In genomic region chr1:2395245-2395644, GRCh38 we compare ENCODE assay signal across 22 cellular contexts. TPM values are rescaled to one million over a fixed set of nuclear protein-coding genes. Genes with fewer than 3 reads are reported as not detected.
A peak's percentile ranks its signal among the peaks of the same experiment; 100 is the strongest.
DNase-seq lines count a peak whose midpoint lies in the region; ATAC-seq, FAIRE-seq and TF ChIP-seq lines count a peak whose summit lies in the region.
"Had no signal": no experiment of that assay in that cellular context is flagged by ENCODE, and none has a peak within 500 bp of the region (broad histone marks: within the 10 kb centered on the region; RNA-seq: fewer than 3 reads in every experiment).

No MANE protein-coding gene starts in this region.

- H3K9me3 ChIP-seq in CD4-positive, alpha-beta T cell (ENCODE audit: control insufficient read depth, low read length) = no peaks in the 10 kb centered on the region
- H3K9me3 ChIP-seq in GM12878 (replicated peaks; ENCODE audit: control insufficient read depth, insufficient read depth, low read length) (no peaks in the 10 kb centered on the region), upper lobe of left lung (no peaks in the 10 kb centered on the region)
- H3K9me3 ChIP-seq: ovary, right atrium auricular region had no signal

- no peak for TF ChIP-seq RAD21 in GM12878 (IDR thresholded peaks at IDR 0.05; ENCODE audit: insufficient read depth, low read depth, low read length)

- WGBS in GM12878 (ENCODE audit: insufficient coverage, insufficient replicate concordance, low lambda C conversion rate, missing lambda C conversion rate) = 94% methylated on average over 9 of the region's 10 CpGs
- WGBS in upper lobe of left lung, 2 donors = 96% methylated on average over 9 to 10 of the region's 10 CpGs

- peaks cover 42% of the 10 kb centered on the region for H3K79me2 ChIP-seq in GM12878 (ENCODE audit: control insufficient read depth, insufficient read depth, low read length)

- CTCF ChIA-PET in CD4-positive, alpha-beta T cell (lab: Charles Lee) = no interaction called here
- CTCF ChIA-PET in GM12878 (lab: Yijun Ruan, JAX) = no interaction called here
- CTCF ChIA-PET in activated CD8-positive, alpha-beta memory T cell treated with anti-CD3 and anti-CD28 coated beads, Interleukin-2, amount 10 ng/mL, durations not matched to agents 7 days and 5 days (lab: Charles Lee) = no interaction called here

- H3K4me1 ChIP-seq in GM12878 (ENCODE audit: control insufficient read depth, insufficient read depth, low read length) (peaks cover 14% of the 10 kb centered on the region), upper lobe of left lung (peaks cover 23 to 38% (median 32%) of the 10 kb centered on the region in 4 donors)

- peak overlapping the region; percentile 88 for H3K27ac Mint-ChIP-seq in CD4-positive, alpha-beta T cell
- no peak overlapping the region for H3K27ac Mint-ChIP-seq in neural crest cell (ENCODE audit: unreplicated experiment)
- H3K27ac Mint-ChIP-seq in activated CD8-positive, alpha-beta memory T cell treated with anti-CD3 and anti-CD28 coated beads, Interleukin-2, amount 10 ng/mL, durations not matched to agents 7 days and 5 days = no peak overlapping the region
- H3K27ac Mint-ChIP-seq: CD8-positive, alpha-beta T cell; memory B cell had no signal

- no peaks in the 10 kb centered on the region for H3K27me3 Mint-ChIP-seq in CD4-positive, alpha-beta T cell
- no peaks in the 10 kb centered on the region for H3K27me3 Mint-ChIP-seq in neural crest cell (ENCODE audit: low read depth)
- no peaks in the 10 kb centered on the region for H3K27me3 Mint-ChIP-seq in activated CD8-positive, alpha-beta memory T cell treated with anti-CD3 and anti-CD28 coated beads, Interleukin-2, amount 10 ng/mL, durations not matched to agents 7 days and 5 days
- H3K27me3 Mint-ChIP-seq: memory B cell had no signal

- SMC1A ChIA-PET in GM12878 (lab: Charles Lee; ENCODE audit: uncharacterized antibody, unreplicated experiment) = no interaction called here

- TF ChIP-seq POLR2A in GM12878 (IDR thresholded peaks at IDR 0.05; ENCODE audit: low read depth, low read length) = peak; percentile 57
- TF ChIP-seq POLR2A in upper lobe of left lung (IDR thresholded peaks at IDR 0.05) = no peak

- TF ChIP-seq EP300 in GM12878 (IDR thresholded peaks at IDR 0.05; ENCODE audit: borderline replicate concordance in 1 of 2, control insufficient read depth in 1 of 2, low read depth in 2 of 2, low read length in 2 of 2) = no peak
- TF ChIP-seq EP300 in upper lobe of left lung (IDR thresholded peaks at IDR 0.05) = no peak

- H3K9me3 Mint-ChIP-seq in CD4-positive, alpha-beta T cell = no peaks in the 10 kb centered on the region
- no peaks in the 10 kb centered on the region for H3K9me3 Mint-ChIP-seq in neural crest cell
- H3K9me3 Mint-ChIP-seq in activated CD8-positive, alpha-beta memory T cell treated with anti-CD3 and anti-CD28 coated beads, Interleukin-2, amount 10 ng/mL, durations not matched to agents 7 days and 5 days (ENCODE audit: low read depth) = no peaks in the 10 kb centered on the region
- H3K9me3 Mint-ChIP-seq: CD8-positive, alpha-beta T cell; memory B cell had no signal

- no peak for FAIRE-seq in GM12878 (lab: Jason Lieb, UNC)
- FAIRE-seq: HTR-8/SVneo had no signal

- H3K27ac ChIP-seq in 22Rv1 (peak overlapping the region; percentile 90), GM12878 (ENCODE audit: control insufficient read depth, insufficient read depth) (no peak overlapping the region), upper lobe of left lung (no peak overlapping the region)
- no peak overlapping the region for H3K27ac ChIP-seq in CD4-positive, alpha-beta T cell (ENCODE audit: low read depth, low read length)
- H3K27ac ChIP-seq: epithelial cell of prostate, ovary, right atrium auricular region had no signal

- POLR2A ChIA-PET in CD4-positive, alpha-beta T cell (lab: Charles Lee) = no interaction called here
- POLR2A ChIA-PET in GM12878 (lab: Charles Lee) = interaction anchor here (1.3 kb wide), 1 partner anchor 16 kb away, joined by 6 read pairs; no protein-coding TSS in a partner anchor

- H3K36me3 ChIP-seq in GM12878 (ENCODE audit: control insufficient read depth in 2 of 2, insufficient read depth in 2 of 2, low read length in 1 of 2) (peaks cover 15 to 17% of the 10 kb centered on the region in 2 experiments), upper lobe of left lung (peaks cover 18 to 69% (median 43%) of the 10 kb centered on the region in 4 donors)
- H3K36me3 ChIP-seq: ovary had no signal

- no peak overlapping the region for H3K9ac ChIP-seq in GM12878 (ENCODE audit: control insufficient read depth, insufficient read depth, low read length)

- no peak overlapping the region for H2AFZ ChIP-seq in GM12878 (ENCODE audit: control insufficient read depth, low read depth, low read length)

- no peak for DNase-seq in CD4-positive, alpha-beta T cell
- DNase-seq in GM12878 (ENCODE audit: low read depth, low spot score) = no peak
- DNase-seq in neural crest cell (ENCODE audit: low read depth, low spot score) = no peak
- DNase-seq in activated CD8-positive, alpha-beta memory T cell treated with anti-CD3 and anti-CD28 coated beads, Interleukin-2, amount 10 ng/mL, durations not matched to agents 7 days and 5 days = no peak
- DNase-seq in upper lobe of left lung = no peak
- DNase-seq in DMS 273 treated with DMSO at 0.1 percent for 48 hours (lab: John Stamatoyannopoulos, UW) = no peak
- DNase-seq: activated effector memory CD4-positive, alpha-beta T cell treated with Interleukin-2 at 50 U/mL for 16 hours; amygdala; CD8-positive, alpha-beta T cell; GDM1; Karpas-422; left colon; NCI-H187 treated with DMSO at 0.1 percent for 48 hours; NCI-H748 treated with DMSO at 0.1 percent for 48 hours; ovary; SW 1271 had no signal

- no peak for TF ChIP-seq CTCF in 22Rv1 (IDR thresholded peaks at IDR 0.05)
- no peak for TF ChIP-seq CTCF in CD4-positive, alpha-beta T cell (IDR thresholded peaks at IDR 0.05)
- TF ChIP-seq CTCF in GM12878 (IDR thresholded peaks at IDR 0.05 in 2 of 3, conservative IDR thresholded peaks at IDR 0.05 in 1 of 3; ENCODE audit: control insufficient read depth in 2 of 3, extremely low read depth in 1 of 3, insufficient read depth in 1 of 3, low read depth in 3 of 3, low read length in 3 of 3) = no peak
- no peak for TF ChIP-seq CTCF in neural crest cell (conservative IDR thresholded peaks at IDR 0.05)
- no peak for TF ChIP-seq CTCF in upper lobe of left lung (IDR thresholded peaks at IDR 0.05)

- peak overlapping the region; percentile 60 for H3K4me3 Mint-ChIP-seq in CD4-positive, alpha-beta T cell
- peak overlapping the region; percentile 49 for H3K4me3 Mint-ChIP-seq in neural crest cell
- H3K4me3 Mint-ChIP-seq in activated CD8-positive, alpha-beta memory T cell treated with anti-CD3 and anti-CD28 coated beads, Interleukin-2, amount 10 ng/mL, durations not matched to agents 7 days and 5 days = no peak overlapping the region
- H3K4me3 Mint-ChIP-seq: CD8-positive, alpha-beta T cell; memory B cell had no signal

- RAD21 ChIA-PET in GM12878 (lab: Charles Lee; ENCODE audit: unreplicated experiment) = no interaction called here

- H3K4me3 ChIP-seq in GM12878 (no peak overlapping the region), upper lobe of left lung (no peak overlapping the region)
- H3K4me3 ChIP-seq: ovary, right atrium auricular region had no signal

- peaks cover 73% of the 10 kb centered on the region for H3K36me3 Mint-ChIP-seq in CD4-positive, alpha-beta T cell (ENCODE audit: low read depth)
- peaks cover 7% of the 10 kb centered on the region for H3K36me3 Mint-ChIP-seq in neural crest cell (ENCODE audit: low read depth)
- peaks cover 36% of the 10 kb centered on the region for H3K36me3 Mint-ChIP-seq in activated CD8-positive, alpha-beta memory T cell treated with anti-CD3 and anti-CD28 coated beads, Interleukin-2, amount 10 ng/mL, durations not matched to agents 7 days and 5 days

- H3K4me2 ChIP-seq in GM12878 (ENCODE audit: control insufficient read depth, insufficient read depth) = no peak overlapping the region

- BruUV-seq in GM12878 (replicated peaks; lab: Mats Ljungman, UMichigan) = no TSS peak

- in situ Hi-C loops in GM12878 (cut with MboI) = no loop called here

- H3K4me1 Mint-ChIP-seq in CD4-positive, alpha-beta T cell (ENCODE audit: low read depth) = peaks cover 38% of the 10 kb centered on the region
- peaks cover 18% of the 10 kb centered on the region for H3K4me1 Mint-ChIP-seq in neural crest cell
- H3K4me1 Mint-ChIP-seq in activated CD8-positive, alpha-beta memory T cell treated with anti-CD3 and anti-CD28 coated beads, Interleukin-2, amount 10 ng/mL, durations not matched to agents 7 days and 5 days = peaks cover 49% of the 10 kb centered on the region

- intact Hi-C loops in CD4-positive, alpha-beta T cell (cut with DNase I, micrococcal nuclease) = loop anchor here in 1 of 2 experiments (10.0 kb wide), 1 partner anchor 760 kb away; the partner anchor contains the start of gene MMP23B
- intact Hi-C loops in GM12878 (cut with micrococcal nuclease; ENCODE audit: unreplicated experiment) = no loop called here

- H4K20me1 ChIP-seq in GM12878 (ENCODE audit: control insufficient read depth, insufficient read depth) = no peaks in the 10 kb centered on the region

- no peak for ATAC-seq in CD4-positive, alpha-beta T cell (ENCODE audit: poor library complexity)
- ATAC-seq in GM12878 = no peak
- ATAC-seq in activated CD8-positive, alpha-beta memory T cell treated with anti-CD3 and anti-CD28 coated beads, Interleukin-2, amount 10 ng/mL, durations not matched to agents 7 days and 5 days = no peak
- ATAC-seq in upper lobe of left lung (ENCODE audit: low FRiP score in 2 of 2) = no peak
- ATAC-seq: CD8-positive, alpha-beta T cell; left colon; Right ventricle myocardium inferior had no signal

- H3K27me3 ChIP-seq in CD4-positive, alpha-beta T cell (ENCODE audit: control insufficient read depth, insufficient read depth, low read length) = no peaks in the 10 kb centered on the region
- H3K27me3 ChIP-seq in GM12878 (replicated peaks in 1 of 2; ENCODE audit: control insufficient read depth in 2 of 2, insufficient read depth in 2 of 2, low read length in 1 of 2) = no peaks in the 10 kb centered on the region
- H3K27me3 ChIP-seq in upper lobe of left lung = no peaks in the 10 kb centered on the region
- H3K27me3 ChIP-seq: ovary, right atrium auricular region had no signal

RNA-seq across cellular contexts. Expression of gene RER1, which starts 3.6 kb away (rescaled TPM):
- 10 to 100 TPM; 57.9 to 60.7 TPM for total RNA-seq in CD4-positive, alpha-beta T cell
- total RNA-seq in GM12878 (2013; cell fraction: nucleolus; rRNA removed) = 63.7 and 66.3 TPM in 2 replicates
- total RNA-seq in GM12878 (2014; rRNA removed) (82.1 and 105 TPM in 2 replicates), GM12878 (2014; rRNA removed; fragmentation: Illumina TruSeq; extraction: Trizol) (80.8 and 84.8 TPM in 2 replicates), GM12878 (2021) (145 and 149 TPM in 2 replicates), neural crest cell (108 and 111 TPM in 2 replicates), upper lobe of left lung (100 to 1,000 TPM in 2 of 6 donors, 10 to 100 TPM in 4; 48.2 to 133 (median 61.1) TPM)
- 26.0 TPM for polyA plus RNA-seq in GM12878 (2011; ENCODE audit: low read depth)
- polyA plus RNA-seq in GM12878 (2011; rRNA removed) (194 and 216 TPM in 2 replicates), GM12878 (2014; fragmentation: Illumina TruSeq; extraction: Trizol) (172 and 189 TPM in 2 replicates), GM12878 (2014; fragmentation: Nextera tagmentation; extraction: Ambion mirVana) (10 to 100 TPM; 29.2 to 48.5 TPM), GM12878 (2014; rRNA removed) (105 and 124 TPM in 2 replicates), GM12878 (2016; fragmentation: Nextera tagmentation; extraction: Ambion mirVana) (100 to 1,000 TPM; 268 to 274 TPM)
- 152 and 242 TPM in 2 replicates for polyA plus RNA-seq in GM12878 (2011; cell fraction: cytosol; rRNA removed)
- polyA plus RNA-seq in GM12878 (2011; cell fraction: nucleus; rRNA removed) = 185 and 207 TPM in 2 replicates
- polyA plus RNA-seq in GM12878 (2012) = 81.4 and 94.1 TPM in 2 replicates
- 151 and 226 TPM in 2 replicates for polyA minus RNA-seq in GM12878 (2011; rRNA and poly(A)+ RNA removed)
- polyA minus RNA-seq in GM12878 (2011; cell fraction: cytosol; rRNA and poly(A)+ RNA removed) = 29.3 and 33.4 TPM in 2 replicates
- polyA minus RNA-seq in GM12878 (2011; cell fraction: nucleus; rRNA and poly(A)+ RNA removed) = 18.0 and 21.5 TPM in 2 replicates
- 100 to 1,000 TPM; 146 to 174 TPM for total RNA-seq in activated CD8-positive, alpha-beta memory T cell treated with anti-CD3 and anti-CD28 coated beads, Interleukin-2, amount 10 ng/mL, durations not matched to agents 7 days and 5 days

RNA-seq across cellular contexts. Expression of gene MORN1, which starts 3.9 kb away (rescaled TPM):
- 1 to 10 TPM; 5.3 to 6.5 TPM for total RNA-seq in CD4-positive, alpha-beta T cell
- total RNA-seq in GM12878 (2013; cell fraction: nucleolus; rRNA removed) = 60.7 and 66.2 TPM in 2 replicates
- total RNA-seq in GM12878 (2014; rRNA removed) (7.9 and 8.7 TPM in 2 replicates), GM12878 (2014; rRNA removed; fragmentation: Illumina TruSeq; extraction: Trizol) (4.4 and 5.2 TPM in 2 replicates), GM12878 (2021) (5.8 and 7.4 TPM in 2 replicates), neural crest cell (23.7 and 24.4 TPM in 2 replicates), upper lobe of left lung (10 to 100 TPM in 4 of 6 donors, 1 to 10 TPM in 2; 8.5 to 23.4 (median 14.6) TPM)
- polyA plus RNA-seq in GM12878 (2011; ENCODE audit: low read depth) = 2.5 TPM
- polyA plus RNA-seq in GM12878 (2011; rRNA removed) (2.3 and 3.5 TPM in 2 replicates), GM12878 (2014; fragmentation: Illumina TruSeq; extraction: Trizol) (1.7 and 2.0 TPM in 2 replicates), GM12878 (2014; fragmentation: Nextera tagmentation; extraction: Ambion mirVana) (1 to 10 TPM in 1 of 2 experiments, under 1 TPM in 1; 0.76 to 1.8 TPM), GM12878 (2014; rRNA removed) (6.8 and 7.7 TPM in 2 replicates), GM12878 (2016; fragmentation: Nextera tagmentation; extraction: Ambion mirVana) (1 to 10 TPM; 5.7 to 7.3 TPM)
- 3.2 and 3.6 TPM in 2 replicates for polyA plus RNA-seq in GM12878 (2011; cell fraction: cytosol; rRNA removed)
- 8.8 and 10.2 TPM in 2 replicates for polyA plus RNA-seq in GM12878 (2011; cell fraction: nucleus; rRNA removed)
- 4.5 and 5.2 TPM in 2 replicates for polyA plus RNA-seq in GM12878 (2012)
- 5.5 and 7.8 TPM in 2 replicates for polyA minus RNA-seq in GM12878 (2011; rRNA and poly(A)+ RNA removed)
- 1.9 and 2.1 TPM in 2 replicates for polyA minus RNA-seq in GM12878 (2011; cell fraction: cytosol; rRNA and poly(A)+ RNA removed)
- polyA minus RNA-seq in GM12878 (2011; cell fraction: nucleus; rRNA and poly(A)+ RNA removed) = 6.2 and 9.4 TPM in 2 replicates
- 1 to 10 TPM; 8.0 to 8.5 TPM for total RNA-seq in activated CD8-positive, alpha-beta memory T cell treated with anti-CD3 and anti-CD28 coated beads, Interleukin-2, amount 10 ng/mL, durations not matched to agents 7 days and 5 days

RNA-seq across cellular contexts. Expression of gene PEX10, which starts 17.1 kb away (rescaled TPM):
- total RNA-seq in CD4-positive, alpha-beta T cell = 10 to 100 TPM; 12.0 to 12.5 TPM
- total RNA-seq in GM12878 (2013; cell fraction: nucleolus; rRNA removed) = 11.8 and 15.1 TPM in 2 replicates
- total RNA-seq in GM12878 (2014; rRNA removed) (23.7 and 24.9 TPM in 2 replicates), GM12878 (2014; rRNA removed; fragmentation: Illumina TruSeq; extraction: Trizol) (7.4 TPM in 2 replicates), GM12878 (2021) (16.4 and 16.8 TPM in 2 replicates), neural crest cell (31.2 and 31.9 TPM in 2 replicates), upper lobe of left lung (10 to 100 TPM; 15.7 to 32.1 (median 19.9) TPM)
- polyA plus RNA-seq in GM12878 (2011; ENCODE audit: low read depth) = 4.1 TPM
- polyA plus RNA-seq in GM12878 (2011; rRNA removed) (4.3 and 6.1 TPM in 2 replicates), GM12878 (2014; fragmentation: Illumina TruSeq; extraction: Trizol) (3.8 and 5.6 TPM in 2 replicates), GM12878 (2014; fragmentation: Nextera tagmentation; extraction: Ambion mirVana) (under 1 TPM in 1 of 2 experiments, not detected in 1; 0.24 TPM), GM12878 (2014; rRNA removed) (19.4 and 20.8 TPM in 2 replicates), GM12878 (2016; fragmentation: Nextera tagmentation; extraction: Ambion mirVana) (10 to 100 TPM; 18.9 to 19.7 TPM)
- 8.3 and 11.2 TPM in 2 replicates for polyA plus RNA-seq in GM12878 (2011; cell fraction: cytosol; rRNA removed)
- 21.3 and 22.1 TPM in 2 replicates for polyA plus RNA-seq in GM12878 (2011; cell fraction: nucleus; rRNA removed)
- 10.0 and 13.2 TPM in 2 replicates for polyA plus RNA-seq in GM12878 (2012)
- 3.0 and 5.2 TPM in 2 replicates for polyA minus RNA-seq in GM12878 (2011; rRNA and poly(A)+ RNA removed)
- 2.9 and 3.4 TPM in 2 replicates for polyA minus RNA-seq in GM12878 (2011; cell fraction: cytosol; rRNA and poly(A)+ RNA removed)
- polyA minus RNA-seq in GM12878 (2011; cell fraction: nucleus; rRNA and poly(A)+ RNA removed) = 3.9 and 5.9 TPM in 2 replicates
- 10 to 100 TPM in 1 of 2 experiments, 1 to 10 TPM in 1; 8.7 to 12.3 TPM for total RNA-seq in activated CD8-positive, alpha-beta memory T cell treated with anti-CD3 and anti-CD28 coated beads, Interleukin-2, amount 10 ng/mL, durations not matched to agents 7 days and 5 days
